ENCODE assay signal across 21 cellular contexts in the genomic region with DNA sequence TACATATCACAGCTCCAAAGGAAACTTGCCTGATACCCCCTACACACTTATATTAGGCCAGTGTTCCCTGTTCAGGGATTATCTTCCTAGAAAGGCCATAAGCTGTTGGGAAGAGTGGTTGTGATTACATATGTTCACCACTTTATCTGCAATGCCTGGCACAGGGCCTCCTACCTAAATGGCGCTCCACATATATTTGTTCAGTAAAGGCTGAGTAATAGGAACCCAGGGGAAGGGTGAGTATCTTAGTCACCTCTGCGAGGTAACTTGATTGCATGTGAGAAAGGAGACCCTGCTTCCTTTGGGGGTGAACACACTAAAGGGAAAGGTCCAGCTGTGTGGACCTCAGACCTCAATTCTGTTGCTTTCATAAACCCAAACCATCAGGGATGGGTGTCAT.
"Had no signal": no experiment of that assay in that cellular context is flagged by ENCODE, and none has a peak within 500 bp of the region (broad histone marks: within the 10 kb centered on the region; RNA-seq: fewer than 3 reads in every experiment).

No MANE protein-coding gene starts in this region.

- H3K9ac ChIP-seq: KMS-11 had no signal

- ATAC-seq: K562, Panc1, Right ventricle myocardium inferior, SK-N-SH treated with all-trans-retinoic acid at 6 μM for 48 hours had no signal

- H3K4me1 ChIP-seq: SJCRH30 had no signal

- H3K4me2 ChIP-seq: KMS-11 had no signal

- H3K27ac ChIP-seq: KMS-11, RWPE1, SJCRH30 had no signal

- H3K4me3 ChIP-seq: K562, SJCRH30 had no signal

- DNase-seq: Kasumi-1, MM.1S, NCI-H1092 treated with DMSO at 0.1 percent for 48 hours, NCI-H1436, NCI-H187, NCI-H2029, NCI-H2081 treated with DMSO at 0.1 percent for 48 hours, NCI-H2171, NCI-H226, NCI-H446, NCI-H510A, NCI-H526, SHP77 treated with DMSO at 0.1 percent for 48 hours, SJCRH30 had no signal

- H3K9me3 ChIP-seq: SJCRH30 had no signal

- FAIRE-seq: HepG2, K562 had no signal

- H3K27me3 ChIP-seq: SJCRH30 had no signal

- H3K36me3 ChIP-seq: SJCRH30 had no signal
